Comparison of ENCODE assay signal across 16 cellular contexts in the genomic region with DNA sequence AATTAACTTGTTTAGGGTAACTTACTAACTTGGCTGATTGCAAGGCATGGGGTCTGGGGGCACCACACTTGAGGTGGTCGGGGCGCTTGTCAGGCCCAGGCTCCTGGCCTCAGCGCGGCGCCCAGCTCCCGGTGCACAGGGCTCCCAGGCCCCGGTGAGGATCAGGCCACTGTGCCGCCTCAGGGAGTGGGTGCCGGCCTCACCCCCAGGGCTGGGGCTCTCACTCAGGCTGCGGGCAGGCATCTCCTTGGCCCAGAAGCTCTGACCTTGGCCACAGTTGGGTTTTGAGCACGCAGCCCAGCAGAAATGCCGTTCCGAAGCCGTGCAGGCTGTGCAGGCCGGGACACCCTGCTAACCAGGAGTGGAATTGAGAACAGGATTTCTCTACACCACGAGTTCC. TPM values are rescaled to one million over a fixed set of nuclear protein-coding genes. Genes with fewer than 3 reads are reported as not detected.
A peak's percentile ranks its signal among the peaks of the same experiment; 100 is the strongest.
DNase-seq lines count a peak whose midpoint lies in the region; ATAC-seq and TF ChIP-seq lines count a peak whose summit lies in the region.
"Had no signal": no experiment of that assay in that cellular context is flagged by ENCODE, and none has a peak within 500 bp of the region (broad histone marks: within the 10 kb centered on the region; RNA-seq: fewer than 3 reads in every experiment).

No MANE protein-coding gene starts in this region.

- H3K27ac ChIP-seq in heart left ventricle = no peak overlapping the region
- H3K27ac ChIP-seq in heart right ventricle = no peak overlapping the region
- no peak overlapping the region for H3K27ac ChIP-seq in aorta (ENCODE audit: low read depth in 1 of 2, low read length in 2 of 2)
- H3K27ac ChIP-seq: BLaER1 treated with 17β-estradiol and CSF1 and Interleukin-3, amounts not matched to agents 10 nM and 100 nM had no signal

- intact Hi-C loops in heart left ventricle (cut with DNase I) (no loop called here), heart right ventricle (cut with DNase I) (no loop called here), aorta (cut with DNase I) (no loop called here), head of caudate nucleus (cut with DNase I) (no loop called here)

- 72 to 83% (median 81%) methylated on average over 15 to 16 of the region's 16 CpGs for WGBS in heart left ventricle, 4 donors
- WGBS in heart right ventricle, 2 donors = 81% methylated on average over 16 of the region's 16 CpGs
- 75 to 82% methylated on average over 16 of the region's 16 CpGs for WGBS in aorta, 2 donors

- no peak overlapping the region for H3K27ac Mint-ChIP-seq in glutamatergic neuron (ENCODE audit: unreplicated experiment)
- H3K27ac Mint-ChIP-seq: CD4-positive, CD25-positive, alpha-beta regulatory T cell; IgD-negative memory B cell had no signal

- H3K4me3 ChIP-seq in heart left ventricle (no peak overlapping the region), heart right ventricle (no peak overlapping the region), H7 (ENCODE audit: insufficient read depth, low read depth, low read length) (no peak overlapping the region), aorta (ENCODE audit: low read length in 2 of 2) (no peak overlapping the region)
- H3K4me3 ChIP-seq: BLaER1 treated with 17β-estradiol and CSF1 and Interleukin-3, amounts not matched to agents 10 nM and 100 nM had no signal

- peaks cover 9% of the 10 kb centered on the region for H3K27me3 Mint-ChIP-seq in glutamatergic neuron (ENCODE audit: unreplicated experiment)

- DNase-seq in heart left ventricle (peak in 3 of 5 donors; percentile 9 to 20 (median 11)), heart right ventricle (no peak), H7 (peak; percentile 62), glutamatergic neuron (peak; percentile 12), aorta (peak; percentile 26 to 63), head of caudate nucleus (no peak), SIG-M5 treated with dmso at 0.1 percent for 504 hours (lab: John Stamatoyannopoulos, UW; ENCODE audit: unreplicated experiment) (no peak)
- DNase-seq: ACHN; Calu3; CD4-positive, CD25-positive, alpha-beta regulatory T cell; DMS 273 treated with DMSO at 0.1 percent for 48 hours had no signal

- no peaks in the 10 kb centered on the region for H3K36me3 ChIP-seq in heart left ventricle
- no peaks in the 10 kb centered on the region for H3K36me3 ChIP-seq in heart right ventricle
- no peaks in the 10 kb centered on the region for H3K36me3 ChIP-seq in H7 (replicated peaks; ENCODE audit: control insufficient read depth, insufficient read depth, low read length)
- H3K36me3 ChIP-seq in aorta (ENCODE audit: control insufficient read depth in 1 of 2, insufficient read depth in 2 of 2, low read length in 1 of 2) = no peaks in the 10 kb centered on the region
- H3K36me3 ChIP-seq: BLaER1 treated with 17β-estradiol and CSF1 and Interleukin-3, amounts not matched to agents 10 nM and 100 nM had no signal

- H3K4me1 ChIP-seq in heart left ventricle = no peaks in the 10 kb centered on the region
- H3K4me1 ChIP-seq in heart right ventricle = no peaks in the 10 kb centered on the region
- no peaks in the 10 kb centered on the region for H3K4me1 ChIP-seq in aorta (ENCODE audit: control insufficient read depth in 1 of 2, insufficient read depth in 2 of 2, low read length in 2 of 2)

- peaks cover 0 to 57% (median 15%) of the 10 kb centered on the region in 9 donors for H3K27me3 ChIP-seq in heart left ventricle
- H3K27me3 ChIP-seq in heart right ventricle = peaks cover 1 to 63% (median 45%) of the 10 kb centered on the region in 7 donors
- H3K27me3 ChIP-seq in H7 (ENCODE audit: control insufficient read depth, insufficient read depth, low read length) = no peaks in the 10 kb centered on the region
- H3K27me3 ChIP-seq in aorta (ENCODE audit: control insufficient read depth in 1 of 2, insufficient read depth in 2 of 2, low read length in 1 of 2) = peaks cover 0 to 2% of the 10 kb centered on the region in 2 donors
- H3K27me3 ChIP-seq: BLaER1 treated with 17β-estradiol and CSF1 and Interleukin-3, amounts not matched to agents 10 nM and 100 nM had no signal

- peaks cover 2% of the 10 kb centered on the region for H3K4me1 Mint-ChIP-seq in glutamatergic neuron (ENCODE audit: low read depth, unreplicated experiment)

- no peak for TF ChIP-seq POLR2A in heart left ventricle (IDR thresholded peaks at IDR 0.05)

- peaks cover 7% of the 10 kb centered on the region for H3K9me3 Mint-ChIP-seq in glutamatergic neuron (ENCODE audit: unreplicated experiment)

- H3K4me3 Mint-ChIP-seq in glutamatergic neuron (ENCODE audit: unreplicated experiment) = no peak overlapping the region
- H3K4me3 Mint-ChIP-seq: CD4-positive, CD25-positive, alpha-beta regulatory T cell; IgD-negative memory B cell had no signal

- ATAC-seq in heart left ventricle (no peak), heart right ventricle (no peak), aorta (ENCODE audit: low FRiP score) (no peak)

- no peaks in the 10 kb centered on the region for H3K9me3 ChIP-seq in heart left ventricle
- H3K9me3 ChIP-seq in heart right ventricle = no peaks in the 10 kb centered on the region
- no peaks in the 10 kb centered on the region for H3K9me3 ChIP-seq in aorta (ENCODE audit: control insufficient read depth, low read length)

- H3K36me3 Mint-ChIP-seq in glutamatergic neuron (ENCODE audit: unreplicated experiment) = peaks cover 10% of the 10 kb centered on the region
- H3K36me3 Mint-ChIP-seq: CD4-positive, CD25-positive, alpha-beta regulatory T cell had no signal

- no peak for TF ChIP-seq CTCF in heart left ventricle (IDR thresholded peaks at IDR 0.05)
- TF ChIP-seq CTCF in heart right ventricle (IDR thresholded peaks at IDR 0.05) = no peak
- TF ChIP-seq CTCF in glutamatergic neuron (IDR thresholded peaks at IDR 0.05; ENCODE audit: partially characterized antibody, unreplicated experiment) = no peak

RNA-seq across cellular contexts. Expression of a gene that starts 37.8 kb away (rescaled TPM):
- not detected for total RNA-seq in heart left ventricle
- polyA plus RNA-seq in heart left ventricle = not detected
- total RNA-seq in heart right ventricle = not detected
- polyA plus RNA-seq in heart right ventricle = under 1 TPM in 1 of 2 donors, not detected in 1; 0.03 TPM
- total RNA-seq in H7 (2014; rRNA removed; shearing (Covaris generic)) = 2.1 TPM in 2 replicates
- total RNA-seq in glutamatergic neuron (ENCODE audit: unreplicated experiment) = 23.9 TPM
- not detected for total RNA-seq in aorta
- polyA plus RNA-seq in aorta = not detected
- total RNA-seq: A172; Calu3; CD4-positive, CD25-positive, alpha-beta regulatory T cell; Daoy; HT-29 had no signal
- polyA plus RNA-seq: CD4-positive, CD25-positive, alpha-beta regulatory T cell; IgD-negative memory B cell had no signal

Comparison
In these comparisons a context has a peak if more than half of its experiments do, and no peak if none do; other contexts are left out.
1. DNase-seq: peak in heart left ventricle (3 of 5), H7 (single experiment), glutamatergic neuron (single experiment) and aorta (2 of 2); none in heart right ventricle (0 of 2), head of caudate nucleus (0 of 42) and SIG-M5 treated with dmso at 0.1 percent for 504 hours (single experiment).